8 cellular contexts compared by ENCODE assay signal in the genomic region with DNA sequence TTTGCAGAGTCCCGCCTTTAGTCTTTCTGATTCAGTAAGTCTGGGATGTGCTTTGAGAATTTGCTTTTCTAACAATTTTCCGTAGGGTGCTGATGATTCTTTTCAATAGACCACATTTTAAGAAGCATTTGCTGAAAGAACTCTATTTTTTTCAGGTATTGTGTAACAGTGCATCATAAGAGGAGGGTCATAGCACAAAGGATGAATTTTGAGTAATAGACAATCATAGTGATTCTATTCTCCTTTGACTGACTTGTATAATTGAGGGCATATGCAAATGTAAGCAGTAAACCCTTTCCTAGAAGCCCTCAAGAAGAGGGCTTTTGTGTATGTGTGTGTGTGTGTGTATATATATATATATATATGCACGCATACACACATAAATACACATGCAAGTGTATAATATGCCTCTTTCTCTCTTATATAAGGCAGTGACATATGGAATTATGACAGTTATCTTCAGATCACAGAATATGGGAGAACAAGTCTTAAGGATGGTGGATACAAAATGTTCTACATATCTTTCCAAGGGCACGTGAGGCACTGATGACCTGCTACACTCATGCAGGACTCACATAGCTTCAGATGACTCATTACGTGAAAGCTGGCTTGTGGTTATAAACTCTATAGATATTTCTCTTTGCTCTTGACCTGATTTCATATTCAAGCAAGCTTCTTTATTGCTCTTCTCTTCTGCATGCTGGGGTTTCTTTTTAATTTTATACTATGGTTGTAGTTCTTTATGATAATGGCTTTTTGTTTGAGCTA. TPM values are rescaled to one million over a fixed set of nuclear protein-coding genes. Genes with fewer than 3 reads are reported as not detected.
DNase-seq lines count a peak whose midpoint lies in the region; ATAC-seq and TF ChIP-seq lines count a peak whose summit lies in the region.

No MANE protein-coding gene starts in this region.

- no peaks in the 10 kb centered on the region for H3K27me3 ChIP-seq in osteoblast (ENCODE audit: insufficient read depth, low read length)

- peak overlapping the region; percentile 62 for H2AFZ ChIP-seq in osteoblast (ENCODE audit: low read length)

- no peak overlapping the region for H3K4me3 ChIP-seq in osteoblast (ENCODE audit: insufficient read depth, low read length)

- H3K4me2 ChIP-seq in osteoblast (ENCODE audit: insufficient read depth, low read length): peak overlapping the region; percentile 42

- intact Hi-C loops in activated T-helper 1 cell treated with anti-CD3 and anti-CD28 coated beads, Interleukin-12 subunit alpha, Interleukin-12 subunit beta, Interleukin-2, Interleukin-4 antibody, amounts not matched to agents 30 ng/mL and 10 ng/mL and 1 ng/mL, durations not matched to agents 14 hours and 24 hours and 36 hours (cut with micrococcal nuclease): loop anchor here (1.0 kb wide), 1 partner anchor 9 kb away; no protein-coding TSS in a partner anchor

- no peaks in the 10 kb centered on the region for H3K36me3 ChIP-seq in osteoblast (ENCODE audit: insufficient read depth, low read length)

- peak overlapping the region; percentile 24 for H3K27ac ChIP-seq in osteoblast (ENCODE audit: low read depth, low read length)

- no peaks in the 10 kb centered on the region for H3K9me3 ChIP-seq in osteoblast (ENCODE audit: low read depth, low read length)

- H3K79me2 ChIP-seq in osteoblast (ENCODE audit: insufficient read depth, low read length): no peaks in the 10 kb centered on the region

- TF ChIP-seq CTCF in osteoblast (IDR thresholded peaks at IDR 0.05; ENCODE audit: extremely low read depth, low read depth, low read length): no peak

- DNase-seq in AG20443 (ENCODE audit: low spot score) (peak; percentile 53), osteoblast (ENCODE audit: insufficient read length, low spot score, missing footprints) (peak; percentile 90), NCI-H2227 treated with DMSO at 0.1 percent for 48 hours (lab: John Stamatoyannopoulos, UW) (no peak), NK-92 (lab: John Stamatoyannopoulos, UW; ENCODE audit: unreplicated experiment) (no peak), retina (no peak)
- no peak for DNase-seq in activated T-helper 1 cell treated with anti-CD3 and anti-CD28 coated beads, Interleukin-12 subunit alpha, Interleukin-12 subunit beta, Interleukin-2, Interleukin-4 antibody, amounts not matched to agents 30 ng/mL and 10 ng/mL and 1 ng/mL, durations not matched to agents 14 hours and 24 hours and 36 hours (ENCODE audit: low spot score)

- H3K36me3 Mint-ChIP-seq in activated T-helper 1 cell treated with anti-CD3 and anti-CD28 coated beads, Interleukin-12 subunit alpha, Interleukin-12 subunit beta, Interleukin-2, Interleukin-4 antibody, amounts not matched to agents 30 ng/mL and 10 ng/mL and 1 ng/mL, durations not matched to agents 14 hours and 24 hours and 36 hours (ENCODE audit: low read depth): peaks cover 1% of the 10 kb centered on the region

- peaks cover 15% of the 10 kb centered on the region for H3K4me1 ChIP-seq in osteoblast (ENCODE audit: insufficient read depth, low read length)

- no peaks in the 10 kb centered on the region for H3K27me3 Mint-ChIP-seq in activated T-helper 1 cell treated with anti-CD3 and anti-CD28 coated beads, Interleukin-12 subunit alpha, Interleukin-12 subunit beta, Interleukin-2, Interleukin-4 antibody, amounts not matched to agents 30 ng/mL and 10 ng/mL and 1 ng/mL, durations not matched to agents 14 hours and 24 hours and 36 hours (ENCODE audit: insufficient read depth)

- H3K27ac Mint-ChIP-seq in activated T-helper 1 cell treated with anti-CD3 and anti-CD28 coated beads, Interleukin-12 subunit alpha, Interleukin-12 subunit beta, Interleukin-2, Interleukin-4 antibody, amounts not matched to agents 30 ng/mL and 10 ng/mL and 1 ng/mL, durations not matched to agents 14 hours and 24 hours and 36 hours: peak overlapping the region; percentile 47

- peak; percentile 94 for ATAC-seq in GM19351 (IDR thresholded peaks at IDR 0.05; ENCODE audit: unreplicated experiment)
- ATAC-seq in HG03139 (IDR thresholded peaks at IDR 0.05; ENCODE audit: unreplicated experiment): peak; percentile 91

- peak overlapping the region; percentile 73 for H3K4me3 Mint-ChIP-seq in activated T-helper 1 cell treated with anti-CD3 and anti-CD28 coated beads, Interleukin-12 subunit alpha, Interleukin-12 subunit beta, Interleukin-2, Interleukin-4 antibody, amounts not matched to agents 30 ng/mL and 10 ng/mL and 1 ng/mL, durations not matched to agents 14 hours and 24 hours and 36 hours

- H3K9me3 Mint-ChIP-seq in activated T-helper 1 cell treated with anti-CD3 and anti-CD28 coated beads, Interleukin-12 subunit alpha, Interleukin-12 subunit beta, Interleukin-2, Interleukin-4 antibody, amounts not matched to agents 30 ng/mL and 10 ng/mL and 1 ng/mL, durations not matched to agents 14 hours and 24 hours and 36 hours: no peaks in the 10 kb centered on the region

- H3K4me1 Mint-ChIP-seq in activated T-helper 1 cell treated with anti-CD3 and anti-CD28 coated beads, Interleukin-12 subunit alpha, Interleukin-12 subunit beta, Interleukin-2, Interleukin-4 antibody, amounts not matched to agents 30 ng/mL and 10 ng/mL and 1 ng/mL, durations not matched to agents 14 hours and 24 hours and 36 hours (ENCODE audit: low read depth): peaks cover 79% of the 10 kb centered on the region

- H4K20me1 ChIP-seq in osteoblast (ENCODE audit: insufficient read depth, low read length): no peaks in the 10 kb centered on the region

RNA-seq across cellular contexts. Expression of gene PLSCR1, which starts 6.5 kb away (rescaled TPM):
- 98.9 and 101 TPM in 2 replicates for total RNA-seq in activated T-helper 1 cell treated with anti-CD3 and anti-CD28 coated beads, Interleukin-12 subunit alpha, Interleukin-12 subunit beta, Interleukin-2, Interleukin-4 antibody, amounts not matched to agents 30 ng/mL and 10 ng/mL and 1 ng/mL, durations not matched to agents 14 hours and 24 hours and 36 hours
- 35.1 and 48.3 TPM in 2 replicates for total RNA-seq in osteoblast

RNA-seq across cellular contexts. Expression of gene PLSCR5, which starts 54.2 kb away (rescaled TPM):
- not detected in 2 replicates for total RNA-seq in activated T-helper 1 cell treated with anti-CD3 and anti-CD28 coated beads, Interleukin-12 subunit alpha, Interleukin-12 subunit beta, Interleukin-2, Interleukin-4 antibody, amounts not matched to agents 30 ng/mL and 10 ng/mL and 1 ng/mL, durations not matched to agents 14 hours and 24 hours and 36 hours
- total RNA-seq in osteoblast: not detected in 2 replicates

Comparison
In these comparisons a context has a peak if more than half of its experiments do, and no peak if none do; other contexts are left out.
1. DNase-seq: peak in AG20443 (single experiment) and osteoblast (single experiment); none in activated T-helper 1 cell treated with anti-CD3 and anti-CD28 coated beads, Interleukin-12 subunit alpha, Interleukin-12 subunit beta, Interleukin-2, Interleukin-4 antibody, amounts not matched to agents 30 ng/mL and 10 ng/mL and 1 ng/mL, durations not matched to agents 14 hours and 24 hours and 36 hours (single experiment), NCI-H2227 treated with DMSO at 0.1 percent for 48 hours (single experiment), NK-92 (single experiment) and retina (single experiment).